Comparison of ENCODE assay signal across 1 cellular context in the genomic region with DNA sequence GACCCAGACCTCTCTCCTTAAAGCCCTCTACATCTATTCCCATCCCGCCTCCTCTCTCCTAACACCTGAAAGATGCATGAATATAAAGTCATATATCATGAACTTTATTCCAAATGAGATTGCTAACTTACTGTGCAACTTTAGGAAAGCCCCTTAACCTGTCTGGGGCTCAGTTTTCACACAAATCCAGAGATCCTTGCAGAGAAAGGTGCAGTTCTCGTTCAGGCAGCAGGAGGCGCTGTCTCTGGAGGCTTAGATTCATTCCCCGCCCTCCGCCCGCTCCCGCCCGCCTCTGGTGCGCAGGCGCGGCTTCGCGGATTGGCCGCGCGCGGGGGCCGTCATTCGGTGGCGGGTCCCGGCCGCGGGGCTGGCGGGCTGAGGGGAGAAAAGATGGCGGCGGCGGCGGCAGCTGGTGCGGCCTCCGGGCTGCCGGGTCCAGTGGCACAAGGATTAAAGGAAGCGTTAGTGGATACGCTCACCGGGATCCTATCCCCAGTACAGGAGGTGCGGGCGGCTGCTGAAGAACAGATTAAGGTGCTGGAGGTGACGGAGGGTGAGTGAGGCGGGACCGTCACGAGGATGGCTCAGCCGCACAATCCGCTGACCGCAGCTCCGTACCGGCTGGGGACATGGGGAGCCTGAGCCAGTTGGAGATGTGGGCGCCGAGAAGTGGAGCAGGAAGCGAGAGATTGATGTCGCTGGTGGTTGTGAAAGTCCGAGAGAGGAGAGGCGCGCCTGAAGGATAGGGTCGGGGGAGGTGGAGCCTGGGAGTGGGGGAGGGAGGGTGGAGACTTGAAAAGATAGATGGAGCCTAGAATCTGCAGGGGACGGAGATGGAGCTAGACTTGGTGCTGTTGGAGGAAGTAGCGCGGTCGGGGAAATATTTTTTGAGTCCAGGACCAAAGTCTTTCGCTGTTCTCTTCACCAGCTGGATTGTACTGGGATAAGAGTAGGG.
TF ChIP-seq lines count a peak whose summit lies in the region.

Gene IPO9, plus strand, starts transcription at position 338 of the 955 bp plus-strand sequence. Its CDS starts 53 bp downstream, at position 391.

TF ChIP-seq in WTC11, 78 proteins besides CTCF, POLR2A, EP300 and RAD21 (continued from another document and continues in another):
- TF ChIP-seq KAT7 (CRISPR knock-in tag; IDR thresholded peaks at IDR 0.05; ENCODE audit: borderline replicate concordance), result peak; percentile 96
- TF ChIP-seq, protein P1, sequence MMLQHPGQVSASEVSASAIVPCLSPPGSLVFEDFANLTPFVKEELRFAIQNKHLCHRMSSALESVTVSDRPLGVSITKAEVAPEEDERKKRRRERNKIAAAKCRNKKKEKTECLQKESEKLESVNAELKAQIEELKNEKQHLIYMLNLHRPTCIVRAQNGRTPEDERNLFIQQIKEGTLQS (CRISPR knock-in tag; conservative IDR thresholded peaks at IDR 0.05), result no peak
- TF ChIP-seq AFF4 (CRISPR knock-in tag; IDR thresholded peaks at IDR 0.05; ENCODE audit: borderline replicate concordance), result peak; percentile 80; the same call in 1 of the 2 replicates
- TF ChIP-seq NFATC4 (CRISPR knock-in tag; IDR thresholded peaks at IDR 0.05), result no peak
- TF ChIP-seq FOXJ3 (CRISPR knock-in tag; IDR thresholded peaks at IDR 0.05; ENCODE audit: borderline replicate concordance), result no peak
- TF ChIP-seq, protein P2, sequence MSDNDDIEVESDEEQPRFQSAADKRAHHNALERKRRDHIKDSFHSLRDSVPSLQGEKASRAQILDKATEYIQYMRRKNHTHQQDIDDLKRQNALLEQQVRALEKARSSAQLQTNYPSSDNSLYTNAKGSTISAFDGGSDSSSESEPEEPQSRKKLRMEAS (CRISPR knock-in tag; IDR thresholded peaks at IDR 0.05), result peak; percentile 68; the same call in 1 of the 2 replicates
- TF ChIP-seq NR1H2 (CRISPR knock-in tag; IDR thresholded peaks at IDR 0.05), result no peak
- TF ChIP-seq, protein P3, sequence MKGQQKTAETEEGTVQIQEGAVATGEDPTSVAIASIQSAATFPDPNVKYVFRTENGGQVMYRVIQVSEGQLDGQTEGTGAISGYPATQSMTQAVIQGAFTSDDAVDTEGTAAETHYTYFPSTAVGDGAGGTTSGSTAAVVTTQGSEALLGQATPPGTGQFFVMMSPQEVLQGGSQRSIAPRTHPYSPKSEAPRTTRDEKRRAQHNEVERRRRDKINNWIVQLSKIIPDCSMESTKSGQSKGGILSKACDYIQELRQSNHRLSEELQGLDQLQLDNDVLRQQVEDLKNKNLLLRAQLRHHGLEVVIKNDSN (CRISPR knock-in tag; IDR thresholded peaks at IDR 0.05), result 0 out of 2 replicates have a peak, but pooled peaks have one; percentile 19
- TF ChIP-seq SP1 (CRISPR knock-in tag; conservative IDR thresholded peaks at IDR 0.05), result peak; percentile 48; the same call in 1 of the 2 replicates
- TF ChIP-seq NR3C1 (CRISPR knock-in tag; conservative IDR thresholded peaks at IDR 0.05; ENCODE audit: low read depth), result no peak
- no peak for TF ChIP-seq MLX (CRISPR knock-in tag; IDR thresholded peaks at IDR 0.05)
- TF ChIP-seq, protein P4, sequence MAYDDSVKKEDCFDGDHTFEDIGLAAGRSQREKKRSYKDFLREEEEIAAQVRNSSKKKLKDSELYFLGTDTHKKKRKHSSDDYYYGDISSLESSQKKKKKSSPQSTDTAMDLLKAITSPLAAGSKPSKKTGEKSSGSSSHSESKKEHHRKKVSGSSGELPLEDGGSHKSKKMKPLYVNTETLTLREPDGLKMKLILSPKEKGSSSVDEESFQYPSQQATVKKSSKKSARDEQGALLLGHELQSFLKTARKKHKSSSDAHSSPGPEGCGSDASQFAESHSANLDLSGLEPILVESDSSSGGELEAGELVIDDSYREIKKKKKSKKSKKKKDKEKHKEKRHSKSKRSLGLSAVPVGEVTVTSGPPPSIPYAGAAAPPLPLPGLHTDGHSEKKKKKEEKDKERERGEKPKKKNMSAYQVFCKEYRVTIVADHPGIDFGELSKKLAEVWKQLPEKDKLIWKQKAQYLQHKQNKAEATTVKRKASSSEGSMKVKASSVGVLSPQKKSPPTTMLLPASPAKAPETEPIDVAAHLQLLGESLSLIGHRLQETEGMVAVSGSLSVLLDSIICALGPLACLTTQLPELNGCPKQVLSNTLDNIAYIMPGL (CRISPR knock-in tag; IDR thresholded peaks at IDR 0.05), result peak; percentile 89
- TF ChIP-seq, protein P5, sequence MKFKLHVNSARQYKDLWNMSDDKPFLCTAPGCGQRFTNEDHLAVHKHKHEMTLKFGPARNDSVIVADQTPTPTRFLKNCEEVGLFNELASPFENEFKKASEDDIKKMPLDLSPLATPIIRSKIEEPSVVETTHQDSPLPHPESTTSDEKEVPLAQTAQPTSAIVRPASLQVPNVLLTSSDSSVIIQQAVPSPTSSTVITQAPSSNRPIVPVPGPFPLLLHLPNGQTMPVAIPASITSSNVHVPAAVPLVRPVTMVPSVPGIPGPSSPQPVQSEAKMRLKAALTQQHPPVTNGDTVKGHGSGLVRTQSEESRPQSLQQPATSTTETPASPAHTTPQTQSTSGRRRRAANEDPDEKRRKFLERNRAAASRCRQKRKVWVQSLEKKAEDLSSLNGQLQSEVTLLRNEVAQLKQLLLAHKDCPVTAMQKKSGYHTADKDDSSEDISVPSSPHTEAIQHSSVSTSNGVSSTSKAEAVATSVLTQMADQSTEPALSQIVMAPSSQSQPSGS (CRISPR knock-in tag; IDR thresholded peaks at IDR 0.05; ENCODE audit: borderline replicate concordance, low read depth), result no peak
- TF ChIP-seq PRRX2 (CRISPR knock-in tag; IDR thresholded peaks at IDR 0.05), result 0 out of 2 replicates have a peak, but pooled peaks have one; percentile 46
- TF ChIP-seq OVOL2 (CRISPR knock-in tag; IDR thresholded peaks at IDR 0.05; ENCODE audit: borderline replicate concordance), result no peak
- no peak for TF ChIP-seq ETV6 (CRISPR knock-in tag; IDR thresholded peaks at IDR 0.05)
- TF ChIP-seq RORB (CRISPR knock-in tag; IDR thresholded peaks at IDR 0.05), result no peak
- TF ChIP-seq NFYB (CRISPR knock-in tag; conservative IDR thresholded peaks at IDR 0.05; ENCODE audit: low read depth), result peak; percentile 59
- TF ChIP-seq ZNF671 (CRISPR knock-in tag; IDR thresholded peaks at IDR 0.05), result no peak
- no peak for TF ChIP-seq STAT6 (CRISPR knock-in tag; conservative IDR thresholded peaks at IDR 0.05; ENCODE audit: low read depth)
- TF ChIP-seq ZNF219 (CRISPR knock-in tag; IDR thresholded peaks at IDR 0.05; ENCODE audit: borderline replicate concordance), result no peak
- no peak for TF ChIP-seq ELF4 (CRISPR knock-in tag; IDR thresholded peaks at IDR 0.05; ENCODE audit: low read depth)
- TF ChIP-seq, protein P6, sequence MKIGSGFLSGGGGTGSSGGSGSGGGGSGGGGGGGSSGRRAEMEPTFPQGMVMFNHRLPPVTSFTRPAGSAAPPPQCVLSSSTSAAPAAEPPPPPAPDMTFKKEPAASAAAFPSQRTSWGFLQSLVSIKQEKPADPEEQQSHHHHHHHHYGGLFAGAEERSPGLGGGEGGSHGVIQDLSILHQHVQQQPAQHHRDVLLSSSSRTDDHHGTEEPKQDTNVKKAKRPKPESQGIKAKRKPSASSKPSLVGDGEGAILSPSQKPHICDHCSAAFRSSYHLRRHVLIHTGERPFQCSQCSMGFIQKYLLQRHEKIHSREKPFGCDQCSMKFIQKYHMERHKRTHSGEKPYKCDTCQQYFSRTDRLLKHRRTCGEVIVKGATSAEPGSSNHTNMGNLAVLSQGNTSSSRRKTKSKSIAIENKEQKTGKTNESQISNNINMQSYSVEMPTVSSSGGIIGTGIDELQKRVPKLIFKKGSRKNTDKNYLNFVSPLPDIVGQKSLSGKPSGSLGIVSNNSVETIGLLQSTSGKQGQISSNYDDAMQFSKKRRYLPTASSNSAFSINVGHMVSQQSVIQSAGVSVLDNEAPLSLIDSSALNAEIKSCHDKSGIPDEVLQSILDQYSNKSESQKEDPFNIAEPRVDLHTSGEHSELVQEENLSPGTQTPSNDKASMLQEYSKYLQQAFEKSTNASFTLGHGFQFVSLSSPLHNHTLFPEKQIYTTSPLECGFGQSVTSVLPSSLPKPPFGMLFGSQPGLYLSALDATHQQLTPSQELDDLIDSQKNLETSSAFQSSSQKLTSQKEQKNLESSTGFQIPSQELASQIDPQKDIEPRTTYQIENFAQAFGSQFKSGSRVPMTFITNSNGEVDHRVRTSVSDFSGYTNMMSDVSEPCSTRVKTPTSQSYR (CRISPR knock-in tag; IDR thresholded peaks at IDR 0.05), result peak; percentile 57; the same call in 1 of the 2 replicates
- TF ChIP-seq CBFB (CRISPR knock-in tag; IDR thresholded peaks at IDR 0.05; ENCODE audit: low read depth), result no peak
- TF ChIP-seq TEAD4 (CRISPR knock-in tag; IDR thresholded peaks at IDR 0.05), result no peak
- TF ChIP-seq JAZF1 (CRISPR knock-in tag; IDR thresholded peaks at IDR 0.05), result no peak
- 0 out of 2 replicates have a peak, but pooled peaks have one; percentile 35 for TF ChIP-seq SMAD4 (CRISPR knock-in tag; IDR thresholded peaks at IDR 0.05)
- TF ChIP-seq, protein P7, sequence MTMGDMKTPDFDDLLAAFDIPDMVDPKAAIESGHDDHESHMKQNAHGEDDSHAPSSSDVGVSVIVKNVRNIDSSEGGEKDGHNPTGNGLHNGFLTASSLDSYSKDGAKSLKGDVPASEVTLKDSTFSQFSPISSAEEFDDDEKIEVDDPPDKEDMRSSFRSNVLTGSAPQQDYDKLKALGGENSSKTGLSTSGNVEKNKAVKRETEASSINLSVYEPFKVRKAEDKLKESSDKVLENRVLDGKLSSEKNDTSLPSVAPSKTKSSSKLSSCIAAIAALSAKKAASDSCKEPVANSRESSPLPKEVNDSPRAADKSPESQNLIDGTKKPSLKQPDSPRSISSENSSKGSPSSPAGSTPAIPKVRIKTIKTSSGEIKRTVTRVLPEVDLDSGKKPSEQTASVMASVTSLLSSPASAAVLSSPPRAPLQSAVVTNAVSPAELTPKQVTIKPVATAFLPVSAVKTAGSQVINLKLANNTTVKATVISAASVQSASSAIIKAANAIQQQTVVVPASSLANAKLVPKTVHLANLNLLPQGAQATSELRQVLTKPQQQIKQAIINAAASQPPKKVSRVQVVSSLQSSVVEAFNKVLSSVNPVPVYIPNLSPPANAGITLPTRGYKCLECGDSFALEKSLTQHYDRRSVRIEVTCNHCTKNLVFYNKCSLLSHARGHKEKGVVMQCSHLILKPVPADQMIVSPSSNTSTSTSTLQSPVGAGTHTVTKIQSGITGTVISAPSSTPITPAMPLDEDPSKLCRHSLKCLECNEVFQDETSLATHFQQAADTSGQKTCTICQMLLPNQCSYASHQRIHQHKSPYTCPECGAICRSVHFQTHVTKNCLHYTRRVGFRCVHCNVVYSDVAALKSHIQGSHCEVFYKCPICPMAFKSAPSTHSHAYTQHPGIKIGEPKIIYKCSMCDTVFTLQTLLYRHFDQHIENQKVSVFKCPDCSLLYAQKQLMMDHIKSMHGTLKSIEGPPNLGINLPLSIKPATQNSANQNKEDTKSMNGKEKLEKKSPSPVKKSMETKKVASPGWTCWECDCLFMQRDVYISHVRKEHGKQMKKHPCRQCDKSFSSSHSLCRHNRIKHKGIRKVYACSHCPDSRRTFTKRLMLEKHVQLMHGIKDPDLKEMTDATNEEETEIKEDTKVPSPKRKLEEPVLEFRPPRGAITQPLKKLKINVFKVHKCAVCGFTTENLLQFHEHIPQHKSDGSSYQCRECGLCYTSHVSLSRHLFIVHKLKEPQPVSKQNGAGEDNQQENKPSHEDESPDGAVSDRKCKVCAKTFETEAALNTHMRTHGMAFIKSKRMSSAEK (CRISPR knock-in tag; IDR thresholded peaks at IDR 0.05; ENCODE audit: borderline replicate concordance), result no peak
- no peak for TF ChIP-seq NR2C2 (CRISPR knock-in tag; IDR thresholded peaks at IDR 0.05)
